Comparison of ENCODE assay signal across 23 cellular contexts in genomic region chrX:148269513-148269912, GRCh38.
"Had no signal": no experiment of that assay in that cellular context is flagged by ENCODE, and none has a peak within 500 bp of the region (broad histone marks: within the 10 kb centered on the region; RNA-seq: fewer than 3 reads in every experiment).

No MANE protein-coding gene starts in this region.

- H3K9me3 ChIP-seq: SJSA1 had no signal

- H3K27me3 ChIP-seq: brain microvascular endothelial cell, cardiac muscle cell, SJSA1 had no signal

- H3K27ac Mint-ChIP-seq: activated CD4-positive, alpha-beta memory T cell treated with anti-CD3 and anti-CD28 coated beads, Interleukin-2, amount 10 ng/mL, durations not matched to agents 7 days and 5 days; activated CD4-positive, alpha-beta T cell treated with anti-CD3 and anti-CD28 coated beads for 36 hours; activated T-cell treated with anti-CD3 and anti-CD28 coated beads, Interleukin-2, amount 50 U/mL, for 72 hours had no signal

- H3K36me3 ChIP-seq: brain microvascular endothelial cell, cardiac muscle cell, SJSA1, WERI-Rb-1 had no signal

- H3K27ac ChIP-seq: brain microvascular endothelial cell, cardiac muscle cell, SJSA1, WERI-Rb-1 had no signal

- H3K4me3 Mint-ChIP-seq: activated CD4-positive, alpha-beta memory T cell treated with anti-CD3 and anti-CD28 coated beads, Interleukin-2, amount 10 ng/mL, durations not matched to agents 7 days and 5 days; activated CD4-positive, alpha-beta T cell treated with anti-CD3 and anti-CD28 coated beads for 36 hours; activated T-cell treated with anti-CD3 and anti-CD28 coated beads, Interleukin-2, amount 50 U/mL, for 72 hours had no signal

- ATAC-seq: activated CD4-positive, alpha-beta T cell treated with anti-CD3 and anti-CD28 coated beads for 36 hours; activated T-cell treated with anti-CD3 and anti-CD28 coated beads, Interleukin-2, amount 50 U/mL, for 72 hours; Panc1; Right ventricle myocardium inferior; SK-N-SH treated with all-trans-retinoic acid at 6 μM for 48 hours had no signal

- H3K27me3 Mint-ChIP-seq: activated CD4-positive, alpha-beta memory T cell treated with anti-CD3 and anti-CD28 coated beads, Interleukin-2, amount 10 ng/mL, durations not matched to agents 7 days and 5 days; activated CD4-positive, alpha-beta T cell treated with anti-CD3 and anti-CD28 coated beads for 36 hours had no signal

- H3K4me3 ChIP-seq: cardiac muscle cell, SJSA1 had no signal

- DNase-seq: activated CD4-positive, alpha-beta memory T cell treated with anti-CD3 and anti-CD28 coated beads, Interleukin-2, amount 10 ng/mL, durations not matched to agents 7 days and 5 days; activated CD4-positive, alpha-beta T cell treated with anti-CD3 and anti-CD28 coated beads for 36 hours; activated CD4-positive, alpha-beta T cell treated with anti-CD3 and anti-CD28 coated beads, Interleukin-2, amount 50 U/mL, for 1 hour; activated naive CD4-positive, alpha-beta T cell treated with anti-CD3 and anti-CD28 coated beads, Interleukin-2, amount 50 U/mL, for 16 hours; activated T-cell treated with anti-CD3 and anti-CD28 coated beads, Interleukin-2, amount 50 U/mL, for 72 hours; brain microvascular endothelial cell; IMR-90; KBM-7; NCI-H1092 treated with DMSO at 0.1 percent for 48 hours; NCI-H1417 treated with DMSO at 0.1 percent for 48 hours; NCI-H187; NCI-H2081; NCI-H510A treated with DMSO at 0.1 percent for 48 hours; NCI-H69; NK-92 treated with Interleukin-12 subunit alpha and Interleukin-12 subunit beta, amount 100 ng/mL, for 24 hours; RPMI8226; T-helper 2 cell; WERI-Rb-1 had no signal

- H3K4me1 ChIP-seq: SJSA1 had no signal
